ENCODE assay signal across 1 cellular context in the genomic region with DNA sequence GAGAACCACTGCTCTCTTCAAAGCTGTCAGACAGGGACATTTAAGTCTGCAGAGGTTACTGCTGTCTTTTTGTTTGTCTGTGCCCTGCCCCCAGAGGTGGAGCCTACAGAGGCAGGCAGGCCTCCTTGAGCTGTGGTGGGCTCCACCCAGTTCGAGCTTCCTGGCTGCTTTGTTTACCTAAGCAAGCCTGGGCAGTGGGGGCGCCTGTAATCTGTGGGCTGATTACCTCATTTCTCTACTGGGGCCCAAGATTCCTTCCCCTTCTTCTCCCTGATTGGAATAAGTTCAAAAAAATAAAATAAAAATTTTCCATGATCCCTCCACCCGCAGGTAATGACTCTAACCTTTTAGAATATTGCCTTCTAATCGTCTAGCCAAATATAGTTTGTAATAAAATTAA.
TF ChIP-seq lines count a peak whose summit lies in the region.
"Not testable (repeated sequence)": the region's sequence is repeated elsewhere in the genome, so short reads cannot be mapped to it uniquely, and the experiment has no call there.

No MANE protein-coding gene starts in this region.

TF ChIP-seq in K562, 482 proteins besides CTCF, POLR2A, EP300 and RAD21 (continued from another document):
- 0 out of 2 replicates have a peak, but pooled peaks have one; percentile 9 for TF ChIP-seq JUND (IDR thresholded peaks at IDR 0.05; ENCODE audit: borderline replicate concordance, low read depth, low read length)
- not testable (repeated sequence) for TF ChIP-seq JUND (tag; IDR thresholded peaks at IDR 0.05; ENCODE audit: borderline replicate concordance, low read depth, low read length)
- peak; percentile 58; the same call in 1 of the 2 replicates for TF ChIP-seq ATF7 (IDR thresholded peaks at IDR 0.05)
- TF ChIP-seq KDM1A (IDR thresholded peaks at IDR 0.05), result 0 out of 4 replicates have a peak, but pooled peaks of 1 of the 2 experiments have one; percentile 11
- peak in 1 of 2 experiments; percentile 85; a peak in 2 of 4 replicates for TF ChIP-seq FOXA3 (CRISPR knock-in tag; conservative IDR thresholded peaks at IDR 0.05 in 1 of 2, IDR thresholded peaks at IDR 0.05 in 1 of 2)
- TF ChIP-seq SMARCA4 (IDR thresholded peaks at IDR 0.05), result peak; percentile 11; the same call in 1 of the 2 replicates
- TF ChIP-seq FOXA1 (IDR thresholded peaks at IDR 0.05; ENCODE audit: borderline replicate concordance), result peak; percentile 51; the same call in 1 of the 2 replicates
